8 cellular contexts compared by ENCODE assay signal in the genomic region with DNA sequence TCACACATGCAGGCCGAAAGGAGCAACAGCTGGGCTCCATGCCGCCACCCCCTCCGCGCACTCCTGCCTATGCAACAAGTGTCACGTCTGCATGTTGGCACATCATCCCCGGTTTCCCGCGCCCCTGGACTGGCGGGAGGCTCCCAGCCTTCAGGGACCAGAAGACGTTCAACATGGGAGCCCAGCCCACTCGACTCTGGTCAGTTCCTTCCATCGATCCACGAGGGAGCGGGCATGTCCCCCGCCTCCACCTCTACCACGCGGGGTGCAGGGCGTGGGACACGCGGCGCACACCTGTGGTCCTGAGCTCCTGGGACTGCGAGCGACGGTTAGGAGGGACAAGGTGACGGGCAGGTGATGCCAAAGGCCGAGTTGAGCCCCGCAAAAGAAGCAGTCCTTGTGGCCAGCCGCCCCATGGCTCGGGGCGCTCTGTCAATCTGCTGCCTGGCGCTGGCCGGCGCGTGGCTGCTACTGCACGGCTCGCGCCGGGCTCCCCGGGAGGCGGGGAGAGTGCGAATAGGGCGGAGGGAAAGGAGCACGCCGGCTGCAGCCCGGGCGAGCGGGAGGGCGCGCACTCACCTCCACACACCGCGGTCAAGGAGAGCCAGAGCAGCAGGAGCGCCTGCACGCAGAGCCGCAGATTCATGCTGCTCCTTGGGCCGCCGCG. TPM values are rescaled to one million over a fixed set of nuclear protein-coding genes. Genes with fewer than 3 reads are reported as not detected.
DNase-seq lines count a peak whose midpoint lies in the region; ATAC-seq and TF ChIP-seq lines count a peak whose summit lies in the region.

No MANE protein-coding gene starts in this region.

- H3K36me3 Mint-ChIP-seq in naive thymus-derived CD4-positive, alpha-beta T cell: no peaks in the 10 kb centered on the region

- ATAC-seq in naive thymus-derived CD4-positive, alpha-beta T cell: peak; percentile 57

- peaks cover 3% of the 10 kb centered on the region for H3K27me3 ChIP-seq in endocrine pancreas (ENCODE audit: control insufficient read depth, insufficient read depth, low read length)
- H3K27me3 ChIP-seq in naive thymus-derived CD4-positive, alpha-beta T cell (ENCODE audit: control insufficient read depth in 2 of 2, insufficient read depth in 2 of 2, low read length in 2 of 2): no peaks in the 10 kb centered on the region

- peak overlapping the region in 9 of 10 donors; percentile 39 to 84 (median 61) for H3K4me3 Mint-ChIP-seq in naive thymus-derived CD4-positive, alpha-beta T cell

- H3K4me1 ChIP-seq in HEK293 (ENCODE audit: control insufficient read depth, insufficient read depth, low read length): no peaks in the 10 kb centered on the region; the same call in 1 of the 2 replicates
- no peaks in the 10 kb centered on the region for H3K4me1 ChIP-seq in endocrine pancreas (ENCODE audit: control insufficient read depth, insufficient read depth, low read length)
- H3K4me1 ChIP-seq in naive thymus-derived CD4-positive, alpha-beta T cell (ENCODE audit: control insufficient read depth in 2 of 2, insufficient read depth in 2 of 2, low read length in 2 of 2): peaks cover 3 to 7% of the 10 kb centered on the region in 2 donors

- peaks cover 6 to 12% (median 9%) of the 10 kb centered on the region in 7 donors for H3K4me1 Mint-ChIP-seq in naive thymus-derived CD4-positive, alpha-beta T cell

- POLR2A ChIA-PET in HEK293 (lab: Yijun Ruan, JAX): interaction anchor here (1.0 kb wide), 1 partner anchor 12 kb away, joined by 4 read pairs; no protein-coding TSS in a partner anchor
- POLR2A ChIA-PET in naive thymus-derived CD4-positive, alpha-beta T cell (lab: Charles Lee): interaction anchor here (1.0 to 1.8 kb wide), 3 partner anchors 115 to 170 kb away, joined by 3 to 5 read pairs (median 4); no protein-coding TSS in a partner anchor

- H3K27ac Mint-ChIP-seq in naive thymus-derived CD4-positive, alpha-beta T cell: no peak overlapping the region

- H3K36me3 ChIP-seq in HEK293 (ENCODE audit: control insufficient read depth in 2 of 2, insufficient read depth in 1 of 2, low read length in 2 of 2) (no peaks in the 10 kb centered on the region), endocrine pancreas (ENCODE audit: control insufficient read depth, insufficient read depth, low read length) (no peaks in the 10 kb centered on the region)
- H3K36me3 ChIP-seq in naive thymus-derived CD4-positive, alpha-beta T cell (ENCODE audit: control insufficient read depth in 2 of 3, insufficient read depth in 3 of 3, low read length in 3 of 3): no peaks in the 10 kb centered on the region

- H3K4me3 ChIP-seq in HEK293 (ENCODE audit: low read depth, low read length): peak overlapping the region; percentile 35
- H3K4me3 ChIP-seq in endocrine pancreas (ENCODE audit: control insufficient read depth, insufficient read depth, low read length): no peak overlapping the region
- no peak overlapping the region for H3K4me3 ChIP-seq in naive thymus-derived CD4-positive, alpha-beta T cell (ENCODE audit: low read length)

- CTCF ChIA-PET in HEK293 (lab: Yijun Ruan, JAX): interaction anchor here (0.8 to 2.6 kb wide), 4 partner anchors 17 to 72 kb away, joined by 3 to 16 read pairs (median 4); no protein-coding TSS in a partner anchor
- CTCF ChIA-PET in naive thymus-derived CD4-positive, alpha-beta T cell (lab: Charles Lee): interaction anchor here (2.4 kb wide), 1 partner anchor 169 kb away, joined by 11 read pairs; no protein-coding TSS in a partner anchor

- peaks cover 4 to 25% (median 5%) of the 10 kb centered on the region in 5 donors for H3K27me3 Mint-ChIP-seq in naive thymus-derived CD4-positive, alpha-beta T cell

- H3K27ac ChIP-seq in HEK293 (ENCODE audit: extremely low read depth, low read depth, low read length): peak overlapping the region; percentile 21; the same call in 1 of the 2 replicates
- no peak overlapping the region for H3K27ac ChIP-seq in naive thymus-derived CD4-positive, alpha-beta T cell (ENCODE audit: low read depth, low read length)

- peak; percentile 80 for DNase-seq in DMS 273 (lab: John Stamatoyannopoulos, UW; ENCODE audit: unreplicated experiment)
- DNase-seq in DMS 273 treated with DMSO at 0.1 percent for 48 hours (lab: John Stamatoyannopoulos, UW): no peak
- DNase-seq in SK-N-DZ (ENCODE audit: low spot score): peak; percentile 38
- peak in 1 of 9 donors; percentile 18 for DNase-seq in naive thymus-derived CD4-positive, alpha-beta T cell
- DNase-seq in SHP77 (lab: John Stamatoyannopoulos, UW): no peak
- no peak for DNase-seq in DMS79 (lab: John Stamatoyannopoulos, UW)

- intact Hi-C loops in naive thymus-derived CD4-positive, alpha-beta T cell (cut with micrococcal nuclease): loop anchor here in 1 of 2 donors (1.0 kb wide), 1 partner anchor 24 kb away; no protein-coding TSS in a partner anchor

- H3K9ac ChIP-seq in endocrine pancreas (ENCODE audit: control insufficient read depth, insufficient read depth, low read length): peak overlapping the region; percentile 26

- no peaks in the 10 kb centered on the region for H3K9me3 ChIP-seq in HEK293 (ENCODE audit: control insufficient read depth, insufficient read depth, low read depth, low read length)
- no peaks in the 10 kb centered on the region for H3K9me3 ChIP-seq in endocrine pancreas (ENCODE audit: control insufficient read depth, low read length)
- H3K9me3 ChIP-seq in naive thymus-derived CD4-positive, alpha-beta T cell (ENCODE audit: control insufficient read depth in 2 of 3, low read length in 3 of 3): no peaks in the 10 kb centered on the region

- no peaks in the 10 kb centered on the region for H3K9me3 Mint-ChIP-seq in naive thymus-derived CD4-positive, alpha-beta T cell

- no peak; the same call in 1 of the 2 replicates for TF ChIP-seq CTCF in HEK293 (tag by site-specific recombination; IDR thresholded peaks at IDR 0.05)

TF ChIP-seq in HEK293, 187 proteins besides CTCF, POLR2A, EP300 and RAD21 (continues in another document):
- TF ChIP-seq PRDM2 (tag by site-specific recombination; IDR thresholded peaks at IDR 0.05; ENCODE audit: borderline replicate concordance): no peak

RNA-seq across cellular contexts. Expression of gene APLN, which starts 0.6 kb away (rescaled TPM):
- 0.43 and 1.0 TPM in 2 replicates for polyA plus RNA-seq in SK-N-DZ (2014; cell fraction: cytosol; rRNA removed)
- polyA plus RNA-seq in SK-N-DZ (2014; cell fraction: nucleus; rRNA removed): 0.17 and 0.24 TPM in 2 replicates
- total RNA-seq in naive thymus-derived CD4-positive, alpha-beta T cell: under 1 TPM in 1 of 5 experiments, not detected in 4; 0.10 TPM
- polyA plus RNA-seq in naive thymus-derived CD4-positive, alpha-beta T cell: not detected

Comparison
In these comparisons a context has a peak if more than half of its experiments do, and no peak if none do; other contexts are left out.
1. DNase-seq: peak in DMS 273 (single experiment) and SK-N-DZ (single experiment); none in DMS 273 treated with DMSO at 0.1 percent for 48 hours (single experiment), SHP77 (0 of 2) and DMS79 (single experiment).